Comparison of ENCODE assay signal across 9 cellular contexts in genomic region chr9:133141833-133142594, GRCh38. TPM values are rescaled to one million over a fixed set of nuclear protein-coding genes. Genes with fewer than 3 reads are reported as not detected.
DNase-seq lines count a peak whose midpoint lies in the region; ATAC-seq lines count a peak whose summit lies in the region.
"Had no signal": no experiment of that assay in that cellular context is flagged by ENCODE, and none has a peak within 500 bp of the region (broad histone marks: within the 10 kb centered on the region; RNA-seq: fewer than 3 reads in every experiment).

No MANE protein-coding gene starts in this region.

- ATAC-seq in CD4-positive, CD25-positive, alpha-beta regulatory T cell (ENCODE audit: low read depth in 2 of 2), result peak; percentile 35 to 54
- ATAC-seq in natural killer cell treated with Interleukin-12 subunit alpha and Interleukin-12 subunit beta and Interleukin-15 and Interleukin-18, amount 100 ng/mL, for 72 hours, result peak in 1 of 2 donors; percentile 31
- ATAC-seq in esophagus mucosa (no peak), HG03095 (IDR thresholded peaks at IDR 0.05; ENCODE audit: unreplicated experiment) (no peak)

- H3K36me3 Mint-ChIP-seq in CD4-positive, CD25-positive, alpha-beta regulatory T cell, result no peaks in the 10 kb centered on the region
- peaks cover 1% of the 10 kb centered on the region for H3K36me3 Mint-ChIP-seq in T-helper 1 cell treated with Interleukin-12 subunit alpha and Interleukin-12 subunit beta and Interleukin-4 antibody, amounts not matched to agents 30 μg/mL and 1 μg/mL, for 36 hours (ENCODE audit: low read depth)
- no peaks in the 10 kb centered on the region for H3K36me3 Mint-ChIP-seq in activated naive CD8-positive, alpha-beta T cell treated with anti-CD3 and anti-CD28 coated beads for 36 hours
- no peaks in the 10 kb centered on the region for H3K36me3 Mint-ChIP-seq in natural killer cell treated with Interleukin-12 subunit alpha and Interleukin-12 subunit beta and Interleukin-15 and Interleukin-18, amount 100 ng/mL, for 72 hours

- peaks cover 6 to 81% (median 28%) of the 10 kb centered on the region in 4 donors for H3K4me1 Mint-ChIP-seq in CD4-positive, CD25-positive, alpha-beta regulatory T cell
- peaks cover 66% of the 10 kb centered on the region for H3K4me1 Mint-ChIP-seq in T-helper 1 cell treated with Interleukin-12 subunit alpha and Interleukin-12 subunit beta and Interleukin-4 antibody, amounts not matched to agents 30 μg/mL and 1 μg/mL, for 36 hours (ENCODE audit: low read depth)
- peaks cover 61% of the 10 kb centered on the region for H3K4me1 Mint-ChIP-seq in activated naive CD8-positive, alpha-beta T cell treated with anti-CD3 and anti-CD28 coated beads for 36 hours
- H3K4me1 Mint-ChIP-seq in natural killer cell treated with Interleukin-12 subunit alpha and Interleukin-12 subunit beta and Interleukin-15 and Interleukin-18, amount 100 ng/mL, for 72 hours (ENCODE audit: low read depth in 2 of 2), result peaks cover 42 to 55% of the 10 kb centered on the region in 2 donors

- H3K27me3 ChIP-seq in CD4-positive, CD25-positive, alpha-beta regulatory T cell (ENCODE audit: control insufficient read depth, insufficient read depth, low read length), result no peaks in the 10 kb centered on the region

- H3K4me3 ChIP-seq in CD4-positive, CD25-positive, alpha-beta regulatory T cell (ENCODE audit: low read depth, low read length), result peak overlapping the region; percentile 26

- peaks cover 84% of the 10 kb centered on the region for H3K4me1 ChIP-seq in CD4-positive, CD25-positive, alpha-beta regulatory T cell (ENCODE audit: control insufficient read depth, insufficient read depth, low read length, poor library complexity, severe bottlenecking)

- H3K9me3 ChIP-seq in CD4-positive, CD25-positive, alpha-beta regulatory T cell (ENCODE audit: control insufficient read depth in 2 of 2, low read length in 2 of 2), result no peaks in the 10 kb centered on the region

- H3K27ac ChIP-seq in CD4-positive, CD25-positive, alpha-beta regulatory T cell (ENCODE audit: insufficient read depth, low read length, poor library complexity, severe bottlenecking), result peak overlapping the region; percentile 98

- peak; percentile 75 to 85 (median 83) for DNase-seq in CD4-positive, CD25-positive, alpha-beta regulatory T cell
- DNase-seq in activated naive CD8-positive, alpha-beta T cell treated with anti-CD3 and anti-CD28 coated beads for 36 hours, result peak; percentile 77
- no peak for DNase-seq in natural killer cell treated with Interleukin-12 subunit alpha and Interleukin-12 subunit beta and Interleukin-15 and Interleukin-18, amount 100 ng/mL, for 72 hours (ENCODE audit: low spot score)
- DNase-seq in cerebellar nuclear complex (lab: John Stamatoyannopoulos, UW), result no peak
- DNase-seq in HK-2 (ENCODE audit: unreplicated experiment), result no peak
- DNase-seq: T1000 had no signal

- peak overlapping the region; percentile 53 to 76 (median 70) for H3K4me3 Mint-ChIP-seq in CD4-positive, CD25-positive, alpha-beta regulatory T cell
- H3K4me3 Mint-ChIP-seq in T-helper 1 cell treated with Interleukin-12 subunit alpha and Interleukin-12 subunit beta and Interleukin-4 antibody, amounts not matched to agents 30 μg/mL and 1 μg/mL, for 36 hours, result peak overlapping the region; percentile 44
- peak overlapping the region; percentile 54 for H3K4me3 Mint-ChIP-seq in activated naive CD8-positive, alpha-beta T cell treated with anti-CD3 and anti-CD28 coated beads for 36 hours
- peak overlapping the region; percentile 63 for H3K4me3 Mint-ChIP-seq in natural killer cell treated with Interleukin-12 subunit alpha and Interleukin-12 subunit beta and Interleukin-15 and Interleukin-18, amount 100 ng/mL, for 72 hours

- H3K27ac Mint-ChIP-seq in CD4-positive, CD25-positive, alpha-beta regulatory T cell, result peak overlapping the region; percentile 93 to 98 (median 95)
- peak overlapping the region; percentile 78 for H3K27ac Mint-ChIP-seq in T-helper 1 cell treated with Interleukin-12 subunit alpha and Interleukin-12 subunit beta and Interleukin-4 antibody, amounts not matched to agents 30 μg/mL and 1 μg/mL, for 36 hours
- H3K27ac Mint-ChIP-seq in activated naive CD8-positive, alpha-beta T cell treated with anti-CD3 and anti-CD28 coated beads for 36 hours, result peak overlapping the region; percentile 90
- H3K27ac Mint-ChIP-seq in natural killer cell treated with Interleukin-12 subunit alpha and Interleukin-12 subunit beta and Interleukin-15 and Interleukin-18, amount 100 ng/mL, for 72 hours, result peak overlapping the region; percentile 83 to 93

- peaks cover 0 to 2% (median 0%) of the 10 kb centered on the region in 7 donors for H3K9me3 Mint-ChIP-seq in CD4-positive, CD25-positive, alpha-beta regulatory T cell
- H3K9me3 Mint-ChIP-seq in T-helper 1 cell treated with Interleukin-12 subunit alpha and Interleukin-12 subunit beta and Interleukin-4 antibody, amounts not matched to agents 30 μg/mL and 1 μg/mL, for 36 hours, result no peaks in the 10 kb centered on the region
- no peaks in the 10 kb centered on the region for H3K9me3 Mint-ChIP-seq in activated naive CD8-positive, alpha-beta T cell treated with anti-CD3 and anti-CD28 coated beads for 36 hours
- H3K9me3 Mint-ChIP-seq in natural killer cell treated with Interleukin-12 subunit alpha and Interleukin-12 subunit beta and Interleukin-15 and Interleukin-18, amount 100 ng/mL, for 72 hours, result no peaks in the 10 kb centered on the region

- H3K27me3 Mint-ChIP-seq in CD4-positive, CD25-positive, alpha-beta regulatory T cell, result no peaks in the 10 kb centered on the region
- no peaks in the 10 kb centered on the region for H3K27me3 Mint-ChIP-seq in T-helper 1 cell treated with Interleukin-12 subunit alpha and Interleukin-12 subunit beta and Interleukin-4 antibody, amounts not matched to agents 30 μg/mL and 1 μg/mL, for 36 hours (ENCODE audit: low read depth)
- no peaks in the 10 kb centered on the region for H3K27me3 Mint-ChIP-seq in activated naive CD8-positive, alpha-beta T cell treated with anti-CD3 and anti-CD28 coated beads for 36 hours
- H3K27me3 Mint-ChIP-seq in natural killer cell treated with Interleukin-12 subunit alpha and Interleukin-12 subunit beta and Interleukin-15 and Interleukin-18, amount 100 ng/mL, for 72 hours, result no peaks in the 10 kb centered on the region

- no peaks in the 10 kb centered on the region for H3K36me3 ChIP-seq in CD4-positive, CD25-positive, alpha-beta regulatory T cell (ENCODE audit: control insufficient read depth, insufficient read depth, low read length)

RNA-seq across cellular contexts. Expression of gene RALGDS, which starts 21.0 kb away (rescaled TPM):
- 228 TPM for total RNA-seq in CD4-positive, CD25-positive, alpha-beta regulatory T cell
- 10 to 100 TPM; 34.6 to 64.2 (median 49.2) TPM for polyA plus RNA-seq in CD4-positive, CD25-positive, alpha-beta regulatory T cell
- 10 to 100 TPM; 50.3 to 51.9 TPM for total RNA-seq in activated naive CD8-positive, alpha-beta T cell treated with anti-CD3 and anti-CD28 coated beads for 36 hours
- 100 to 1,000 TPM; 138 to 159 TPM for total RNA-seq in natural killer cell treated with Interleukin-12 subunit alpha and Interleukin-12 subunit beta and Interleukin-15 and Interleukin-18, amount 100 ng/mL, for 72 hours
- total RNA-seq in esophagus mucosa, result 35.0 TPM

RNA-seq across cellular contexts. Expression of gene GBGT1, which starts 21.7 kb away (rescaled TPM):
- total RNA-seq in CD4-positive, CD25-positive, alpha-beta regulatory T cell, result 1.5 TPM
- 1 to 10 TPM in 1 of 4 donors, under 1 TPM in 1, not detected in 2; 0.67 to 1.6 TPM for polyA plus RNA-seq in CD4-positive, CD25-positive, alpha-beta regulatory T cell
- total RNA-seq in activated naive CD8-positive, alpha-beta T cell treated with anti-CD3 and anti-CD28 coated beads for 36 hours, result 1 to 10 TPM; 1.6 to 2.9 TPM
- 1 to 10 TPM; 4.1 to 7.2 TPM for total RNA-seq in natural killer cell treated with Interleukin-12 subunit alpha and Interleukin-12 subunit beta and Interleukin-15 and Interleukin-18, amount 100 ng/mL, for 72 hours
- 2.0 TPM for total RNA-seq in esophagus mucosa

Comparison
In these comparisons a context has a peak if more than half of its experiments do, and no peak if none do; other contexts are left out.
1. ATAC-seq: peak in CD4-positive, CD25-positive, alpha-beta regulatory T cell (2 of 2); none in esophagus mucosa (single experiment) and HG03095 (single experiment).
2. DNase-seq: peak in CD4-positive, CD25-positive, alpha-beta regulatory T cell (3 of 3) and activated naive CD8-positive, alpha-beta T cell treated with anti-CD3 and anti-CD28 coated beads for 36 hours (single experiment); none in natural killer cell treated with Interleukin-12 subunit alpha and Interleukin-12 subunit beta and Interleukin-15 and Interleukin-18, amount 100 ng/mL, for 72 hours (single experiment), cerebellar nuclear complex (0 of 2) and HK-2 (single experiment).
3. Peak in every context shown above with its lines, with median percentiles within 50 percentile points of each other: H3K27ac Mint-ChIP-seq and H3K4me3 Mint-ChIP-seq.